Comparison of ENCODE assay signal across 19 cellular contexts in genomic region chr5:17239953-17240352, GRCh38. TPM values are rescaled to one million over a fixed set of nuclear protein-coding genes. Genes with fewer than 3 reads are reported as not detected.
"Had no signal": no experiment of that assay in that cellular context is flagged by ENCODE, and none has a peak within 500 bp of the region (broad histone marks: within the 10 kb centered on the region; RNA-seq: fewer than 3 reads in every experiment).

No MANE protein-coding gene starts in this region.

- FAIRE-seq: kidney, small intestine had no signal

- H3K36me3 ChIP-seq: cardiac muscle cell, lower lobe of right lung, upper lobe of right lung had no signal

- H3K4me1 ChIP-seq: lower lobe of right lung, upper lobe of right lung had no signal

- H3K4me1 Mint-ChIP-seq: activated naive CD4-positive, alpha-beta T cell treated with anti-CD3 and anti-CD28 coated beads, Interleukin-2, amount 10 ng/mL, durations not matched to agents 7 days and 5 days had no signal

- H3K9me3 Mint-ChIP-seq: activated CD4-positive, alpha-beta memory T cell treated with anti-CD3 and anti-CD28 coated beads for 36 hours; activated naive CD4-positive, alpha-beta T cell treated with anti-CD3 and anti-CD28 coated beads, Interleukin-2, amount 10 ng/mL, durations not matched to agents 7 days and 5 days; activated T-cell treated with anti-CD3 and anti-CD28 coated beads, Interleukin-2, amount 50 U/mL, for 72 hours; naive B cell; stimulated activated naive B cell treated with anti-CD40 and anti-IgM and Interleukin-4, amounts not matched to agents 10 μg/mL and 1 μg/mL and 100 μg/mL, for 72 hours had no signal

- H3K27me3 ChIP-seq: cardiac muscle cell, upper lobe of right lung had no signal

- H3K27me3 Mint-ChIP-seq: activated naive CD4-positive, alpha-beta T cell treated with anti-CD3 and anti-CD28 coated beads, Interleukin-2, amount 10 ng/mL, durations not matched to agents 7 days and 5 days; naive B cell; stimulated activated naive B cell treated with anti-CD40 and anti-IgM and Interleukin-4, amounts not matched to agents 10 μg/mL and 1 μg/mL and 100 μg/mL, for 72 hours had no signal

- H3K4me3 Mint-ChIP-seq: activated CD4-positive, alpha-beta memory T cell treated with anti-CD3 and anti-CD28 coated beads for 36 hours; activated naive CD4-positive, alpha-beta T cell treated with anti-CD3 and anti-CD28 coated beads, Interleukin-2, amount 10 ng/mL, durations not matched to agents 7 days and 5 days; activated T-cell treated with anti-CD3 and anti-CD28 coated beads, Interleukin-2, amount 50 U/mL, for 72 hours; naive B cell; stimulated activated naive B cell treated with anti-CD40 and anti-IgM and Interleukin-4, amounts not matched to agents 10 μg/mL and 1 μg/mL and 100 μg/mL, for 72 hours had no signal

- DNase-seq: activated CD4-positive, alpha-beta memory T cell treated with anti-CD3 and anti-CD28 coated beads for 36 hours; activated CD4-positive, alpha-beta T cell treated with anti-CD3 and anti-CD28 coated beads for 48 hours; activated effector memory CD4-positive, alpha-beta T cell treated with Interleukin-2 at 50 U/mL for 16 hours; activated naive CD4-positive, alpha-beta T cell treated with anti-CD3 and anti-CD28 coated beads, Interleukin-2, amount 10 ng/mL, durations not matched to agents 7 days and 5 days; activated T-cell treated with anti-CD3 and anti-CD28 coated beads, Interleukin-2, amount 50 U/mL, for 72 hours; amygdala; kidney; lower lobe of right lung; naive B cell; occipital lobe; posterior cingulate gyrus; small intestine; stimulated activated CD4-positive, alpha-beta T cell treated with anti-CD3 and anti-CD28 coated beads, Interleukin-15, amount 100 ng/mL, for 24 hours; stimulated activated naive B cell treated with anti-CD40 and anti-IgM and Interleukin-4, amounts not matched to agents 10 μg/mL and 1 μg/mL and 100 μg/mL, for 72 hours; upper lobe of right lung had no signal

- H3K4me3 ChIP-seq: cardiac muscle cell, lower lobe of right lung, upper lobe of right lung had no signal

- H3K36me3 Mint-ChIP-seq: activated CD4-positive, alpha-beta memory T cell treated with anti-CD3 and anti-CD28 coated beads for 36 hours; activated naive CD4-positive, alpha-beta T cell treated with anti-CD3 and anti-CD28 coated beads, Interleukin-2, amount 10 ng/mL, durations not matched to agents 7 days and 5 days had no signal

- H3K9me3 ChIP-seq: lower lobe of right lung, upper lobe of right lung had no signal

- ATAC-seq: activated T-cell treated with anti-CD3 and anti-CD28 coated beads, Interleukin-2, amount 50 U/mL, for 72 hours; left lobe of liver; lower lobe of right lung; sciatic nerve; stimulated activated naive B cell treated with anti-CD40 and anti-IgM and Interleukin-4, amounts not matched to agents 10 μg/mL and 1 μg/mL and 100 μg/mL, for 72 hours; upper lobe of right lung had no signal

- H3K27ac ChIP-seq: cardiac muscle cell, lower lobe of right lung, upper lobe of right lung had no signal

RNA-seq across cellular contexts. Expression of gene BASP1, which starts 22.5 kb away (rescaled TPM):
- total RNA-seq: T-helper 2 cell treated with Interferon-gamma antibody and Interleukin-4, amounts not matched to agents 100 ng/mL and 5 ng/mL, for 36 hours had no signal
